ENCODE assay signal across 18 cellular contexts in the genomic region with DNA sequence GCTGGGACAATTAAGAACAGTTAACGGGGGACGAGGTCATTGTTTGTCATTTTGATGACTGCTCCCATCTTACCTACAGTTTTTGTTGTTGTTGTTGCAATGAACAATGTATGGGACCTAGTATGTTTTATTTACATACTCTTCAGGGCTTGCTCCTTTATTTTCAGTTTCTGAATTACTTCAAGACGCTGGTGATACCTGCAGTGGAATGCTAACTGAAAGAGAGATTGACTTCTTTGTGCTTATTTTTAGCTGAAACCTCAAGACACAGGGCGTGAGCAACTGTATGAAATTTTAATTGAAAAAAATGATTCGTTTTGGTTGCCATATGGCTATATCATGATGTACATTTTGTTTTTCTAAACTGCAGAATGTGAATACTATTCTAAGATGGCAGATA.
DNase-seq lines count a peak whose midpoint lies in the region; ATAC-seq lines count a peak whose summit lies in the region.
"Had no signal": no experiment of that assay in that cellular context is flagged by ENCODE, and none has a peak within 500 bp of the region (broad histone marks: within the 10 kb centered on the region; RNA-seq: fewer than 3 reads in every experiment).

No MANE protein-coding gene starts in this region.

- ATAC-seq in GM18498 (IDR thresholded peaks at IDR 0.05; ENCODE audit: unreplicated experiment) (peak; percentile 67), GM19452 (IDR thresholded peaks at IDR 0.05; ENCODE audit: unreplicated experiment) (peak; percentile 43), HG02610 (IDR thresholded peaks at IDR 0.05; ENCODE audit: unreplicated experiment) (peak; percentile 65), HG03342 (IDR thresholded peaks at IDR 0.05; ENCODE audit: unreplicated experiment) (peak; percentile 46), GM21423 (IDR thresholded peaks at IDR 0.05; ENCODE audit: unreplicated experiment) (no peak)
- no peak for ATAC-seq in stimulated activated naive CD8-positive, alpha-beta T cell treated with anti-CD3 and anti-CD28 coated beads, Interleukin-15, Interleukin-2, amounts not matched to agents 100 U/mL and 50 U/mL, for 24 hours
- ATAC-seq: A549; stimulated activated effector memory CD8-positive, alpha-beta T cell treated with anti-CD3 and anti-CD28 coated beads, Interleukin-12 subunit alpha, Interleukin-12 subunit beta, amount 100 ng/mL, for 72 hours; T-cell had no signal

- DNase-seq in activated T-cell treated with anti-CD3 and anti-CD28 coated beads for 4 hours: no peak
- no peak for DNase-seq in stimulated activated naive CD8-positive, alpha-beta T cell treated with anti-CD3 and anti-CD28 coated beads, Interleukin-15, Interleukin-2, amounts not matched to agents 100 U/mL and 50 U/mL, for 24 hours
- DNase-seq in activated naive CD4-positive, alpha-beta T cell (lab: John Stamatoyannopoulos, UW): no peak
- DNase-seq: activated naive CD4-positive, alpha-beta T cell treated with anti-CD3 and anti-CD28 coated beads for 36 hours; H7; NCI-H1092; NCI-H2081 treated with DMSO at 0.1 percent for 48 hours; NCI-H524; stimulated activated CD4-positive, alpha-beta T cell treated with anti-CD3 and anti-CD28 coated beads, Interleukin-15, amount 100 ng/mL, for 24 hours; T-cell; thyroid gland had no signal

Comparison
In these comparisons a context has a peak if more than half of its experiments do, and no peak if none do; other contexts are left out.
1. ATAC-seq: peak in GM18498 (single experiment), GM19452 (single experiment), HG02610 (single experiment) and HG03342 (single experiment); none in stimulated activated naive CD8-positive, alpha-beta T cell treated with anti-CD3 and anti-CD28 coated beads, Interleukin-15, Interleukin-2, amounts not matched to agents 100 U/mL and 50 U/mL, for 24 hours (single experiment) and GM21423 (single experiment).